8 cellular contexts compared by ENCODE assay signal in the genomic region with DNA sequence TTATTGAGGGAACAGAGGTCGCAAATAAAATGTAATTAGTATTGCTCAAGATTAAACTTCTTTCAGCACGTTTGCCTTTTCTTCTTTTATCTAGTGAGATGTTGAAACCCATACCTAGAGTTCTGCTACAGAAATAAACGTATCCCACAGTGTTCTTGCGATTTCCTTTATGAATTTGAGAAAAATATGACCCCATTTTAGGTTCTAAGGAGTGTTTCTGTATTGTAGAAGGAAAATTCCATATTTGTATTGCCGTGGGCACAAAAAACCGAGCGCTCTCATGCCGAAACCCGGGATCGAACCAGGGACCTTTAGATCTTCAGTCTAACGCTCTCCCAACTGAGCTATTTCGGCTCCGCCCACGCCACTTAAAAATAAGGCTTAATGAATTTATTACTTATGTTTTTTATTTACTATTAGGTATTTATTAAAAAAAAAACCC. TPM values are rescaled to one million over a fixed set of nuclear protein-coding genes. Genes with fewer than 3 reads are reported as not detected.
DNase-seq lines count a peak whose midpoint lies in the region; ATAC-seq and TF ChIP-seq lines count a peak whose summit lies in the region.

No MANE protein-coding gene starts in this region.

- H3K36me3 ChIP-seq in esophagus muscularis mucosa, result no peaks in the 10 kb centered on the region

- H3K4me3 ChIP-seq in esophagus muscularis mucosa, result peak overlapping the region; percentile 57 to 72 (median 65)

- ATAC-seq in GM18502 (IDR thresholded peaks at IDR 0.05; ENCODE audit: poor library complexity, unreplicated experiment) (peak; percentile 21), natural killer cell (peak; percentile 55 to 60 (median 58))
- ATAC-seq in stimulated activated naive CD8-positive, alpha-beta T cell treated with anti-CD3 and anti-CD28 coated beads, Interleukin-15, Interleukin-2, amounts not matched to agents 100 U/mL and 50 U/mL, for 24 hours, result peak; percentile 17

- no peak for TF ChIP-seq POLR2A in esophagus muscularis mucosa (IDR thresholded peaks at IDR 0.05; ENCODE audit: low read depth)

- DNase-seq in HK-2 (ENCODE audit: unreplicated experiment) (peak; percentile 83), OCI-M1 (lab: John Stamatoyannopoulos, UW) (peak; percentile 96), activated T-cell treated with anti-CD3 and anti-CD28 coated beads for 4 hours (peak; percentile 77), esophagus muscularis mucosa (ENCODE audit: extremely low spot score) (no peak), natural killer cell (peak; percentile 70), GM13976 (ENCODE audit: low spot score) (no peak)
- DNase-seq in stimulated activated naive CD8-positive, alpha-beta T cell treated with anti-CD3 and anti-CD28 coated beads, Interleukin-15, Interleukin-2, amounts not matched to agents 100 U/mL and 50 U/mL, for 24 hours, result peak; percentile 82

- in situ Hi-C loops in GM13976 (cut with MboI; ENCODE audit: low sequenced_read_pairs, unreplicated experiment), result no loop called here

- no peaks in the 10 kb centered on the region for H3K9me3 ChIP-seq in esophagus muscularis mucosa

- H3K27ac ChIP-seq in esophagus muscularis mucosa (replicated peaks in 1 of 4), result peak overlapping the region; percentile 71 to 79 (median 79)

- H3K4me1 ChIP-seq in esophagus muscularis mucosa, result peaks cover 7 to 37% (median 30%) of the 10 kb centered on the region in 4 donors

- TF ChIP-seq CTCF in esophagus muscularis mucosa (IDR thresholded peaks at IDR 0.05), result no peak
- TF ChIP-seq CTCF in natural killer cell (IDR thresholded peaks at IDR 0.05), result peak; percentile 7
- TF ChIP-seq CTCF in GM13976 (IDR thresholded peaks at IDR 0.05; ENCODE audit: borderline replicate concordance, control extremely low read depth, extremely low read depth, insufficient read depth, missing control alignments), result no peak

- peaks cover 0 to 18% (median 6%) of the 10 kb centered on the region in 4 donors for H3K27me3 ChIP-seq in esophagus muscularis mucosa

- H3K27me3 Mint-ChIP-seq in natural killer cell (ENCODE audit: low read depth in 2 of 2), result peaks cover 42 to 68% of the 10 kb centered on the region in 2 donors

- H3K9me3 Mint-ChIP-seq in natural killer cell, result no peaks in the 10 kb centered on the region

- intact Hi-C loops in esophagus muscularis mucosa (cut with DNase I), result loop anchor here (2.0 kb wide), 1 partner anchor 37 kb away; no protein-coding TSS in a partner anchor
- intact Hi-C loops in natural killer cell (cut with micrococcal nuclease), result loop anchor here (1.0 to 5.0 kb wide), 4 partner anchors 41 to 1504 kb away; no protein-coding TSS in a partner anchor

- WGBS in esophagus muscularis mucosa, result 1% methylated on average over 14 of the region's 14 CpGs

- H3K4me1 Mint-ChIP-seq in natural killer cell, result peaks cover 64 to 69% of the 10 kb centered on the region in 2 donors

- no peak for TF ChIP-seq EP300 in esophagus muscularis mucosa (IDR thresholded peaks at IDR 0.05)

- H3K27ac Mint-ChIP-seq in natural killer cell, result peak overlapping the region; percentile 95 to 99

- peak overlapping the region; percentile 97 for H3K4me3 Mint-ChIP-seq in natural killer cell

- H3K36me3 Mint-ChIP-seq in natural killer cell, result peaks cover 19% of the 10 kb centered on the region

RNA-seq across cellular contexts. Expression of gene ZNF311, which starts 23.7 kb away (rescaled TPM):
- total RNA-seq in esophagus muscularis mucosa, result 1 to 10 TPM in 1 of 4 donors, under 1 TPM in 3; 0.17 to 1.7 (median 0.53) TPM
- total RNA-seq in natural killer cell, result under 1 TPM; 0.23 to 0.29 (median 0.28) TPM

RNA-seq across cellular contexts. Expression of gene TRIM27, which starts 57.6 kb away (rescaled TPM):
- 10 to 100 TPM; 31.1 to 42.2 (median 36.0) TPM for total RNA-seq in esophagus muscularis mucosa
- total RNA-seq in natural killer cell, result 10 to 100 TPM; 19.3 to 33.6 (median 25.1) TPM

Comparison
In these comparisons a context has a peak if more than half of its experiments do, and no peak if none do; other contexts are left out.
1. DNase-seq: peak in HK-2 (single experiment), OCI-M1 (single experiment), activated T-cell treated with anti-CD3 and anti-CD28 coated beads for 4 hours (single experiment), natural killer cell (single experiment) and stimulated activated naive CD8-positive, alpha-beta T cell treated with anti-CD3 and anti-CD28 coated beads, Interleukin-15, Interleukin-2, amounts not matched to agents 100 U/mL and 50 U/mL, for 24 hours (single experiment); none in esophagus muscularis mucosa (single experiment) and GM13976 (single experiment).
2. Peak in every context shown above with its lines, with median percentiles within 50 percentile points of each other: ATAC-seq.